Comparison of ENCODE assay signal across 2 cellular contexts in genomic region chr5:127746756-127747155, GRCh38.
TF ChIP-seq lines count a peak whose summit lies in the region.

No MANE protein-coding gene starts in this region.

TF ChIP-seq in IMR-90, 13 proteins besides CTCF, POLR2A, EP300 and RAD21 (continued from another document):
- no peak for TF ChIP-seq MAZ (IDR thresholded peaks at IDR 0.05; ENCODE audit: borderline replicate concordance, low read depth, low read length)
- TF ChIP-seq NFE2L2 (IDR thresholded peaks at IDR 0.05; ENCODE audit: low read depth, low read length), result no peak
- TF ChIP-seq SMC3 (IDR thresholded peaks at IDR 0.05; ENCODE audit: low read depth, low read length), result peak; percentile 80
- TF ChIP-seq MAFK (IDR thresholded peaks at IDR 0.05; ENCODE audit: low read depth, low read length), result no peak

TF ChIP-seq in GM12878, 131 proteins besides CTCF, POLR2A, EP300 and RAD21:
- TF ChIP-seq, protein P1, sequence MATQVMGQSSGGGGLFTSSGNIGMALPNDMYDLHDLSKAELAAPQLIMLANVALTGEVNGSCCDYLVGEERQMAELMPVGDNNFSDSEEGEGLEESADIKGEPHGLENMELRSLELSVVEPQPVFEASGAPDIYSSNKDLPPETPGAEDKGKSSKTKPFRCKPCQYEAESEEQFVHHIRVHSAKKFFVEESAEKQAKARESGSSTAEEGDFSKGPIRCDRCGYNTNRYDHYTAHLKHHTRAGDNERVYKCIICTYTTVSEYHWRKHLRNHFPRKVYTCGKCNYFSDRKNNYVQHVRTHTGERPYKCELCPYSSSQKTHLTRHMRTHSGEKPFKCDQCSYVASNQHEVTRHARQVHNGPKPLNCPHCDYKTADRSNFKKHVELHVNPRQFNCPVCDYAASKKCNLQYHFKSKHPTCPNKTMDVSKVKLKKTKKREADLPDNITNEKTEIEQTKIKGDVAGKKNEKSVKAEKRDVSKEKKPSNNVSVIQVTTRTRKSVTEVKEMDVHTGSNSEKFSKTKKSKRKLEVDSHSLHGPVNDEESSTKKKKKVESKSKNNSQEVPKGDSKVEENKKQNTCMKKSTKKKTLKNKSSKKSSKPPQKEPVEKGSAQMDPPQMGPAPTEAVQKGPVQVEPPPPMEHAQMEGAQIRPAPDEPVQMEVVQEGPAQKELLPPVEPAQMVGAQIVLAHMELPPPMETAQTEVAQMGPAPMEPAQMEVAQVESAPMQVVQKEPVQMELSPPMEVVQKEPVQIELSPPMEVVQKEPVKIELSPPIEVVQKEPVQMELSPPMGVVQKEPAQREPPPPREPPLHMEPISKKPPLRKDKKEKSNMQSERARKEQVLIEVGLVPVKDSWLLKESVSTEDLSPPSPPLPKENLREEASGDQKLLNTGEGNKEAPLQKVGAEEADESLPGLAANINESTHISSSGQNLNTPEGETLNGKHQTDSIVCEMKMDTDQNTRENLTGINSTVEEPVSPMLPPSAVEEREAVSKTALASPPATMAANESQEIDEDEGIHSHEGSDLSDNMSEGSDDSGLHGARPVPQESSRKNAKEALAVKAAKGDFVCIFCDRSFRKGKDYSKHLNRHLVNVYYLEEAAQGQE (IDR thresholded peaks at IDR 0.05; ENCODE audit: low read depth, low read length), result no peak
- peak; percentile 84 for TF ChIP-seq ZNF24 (IDR thresholded peaks at IDR 0.05)
- TF ChIP-seq, protein P2, sequence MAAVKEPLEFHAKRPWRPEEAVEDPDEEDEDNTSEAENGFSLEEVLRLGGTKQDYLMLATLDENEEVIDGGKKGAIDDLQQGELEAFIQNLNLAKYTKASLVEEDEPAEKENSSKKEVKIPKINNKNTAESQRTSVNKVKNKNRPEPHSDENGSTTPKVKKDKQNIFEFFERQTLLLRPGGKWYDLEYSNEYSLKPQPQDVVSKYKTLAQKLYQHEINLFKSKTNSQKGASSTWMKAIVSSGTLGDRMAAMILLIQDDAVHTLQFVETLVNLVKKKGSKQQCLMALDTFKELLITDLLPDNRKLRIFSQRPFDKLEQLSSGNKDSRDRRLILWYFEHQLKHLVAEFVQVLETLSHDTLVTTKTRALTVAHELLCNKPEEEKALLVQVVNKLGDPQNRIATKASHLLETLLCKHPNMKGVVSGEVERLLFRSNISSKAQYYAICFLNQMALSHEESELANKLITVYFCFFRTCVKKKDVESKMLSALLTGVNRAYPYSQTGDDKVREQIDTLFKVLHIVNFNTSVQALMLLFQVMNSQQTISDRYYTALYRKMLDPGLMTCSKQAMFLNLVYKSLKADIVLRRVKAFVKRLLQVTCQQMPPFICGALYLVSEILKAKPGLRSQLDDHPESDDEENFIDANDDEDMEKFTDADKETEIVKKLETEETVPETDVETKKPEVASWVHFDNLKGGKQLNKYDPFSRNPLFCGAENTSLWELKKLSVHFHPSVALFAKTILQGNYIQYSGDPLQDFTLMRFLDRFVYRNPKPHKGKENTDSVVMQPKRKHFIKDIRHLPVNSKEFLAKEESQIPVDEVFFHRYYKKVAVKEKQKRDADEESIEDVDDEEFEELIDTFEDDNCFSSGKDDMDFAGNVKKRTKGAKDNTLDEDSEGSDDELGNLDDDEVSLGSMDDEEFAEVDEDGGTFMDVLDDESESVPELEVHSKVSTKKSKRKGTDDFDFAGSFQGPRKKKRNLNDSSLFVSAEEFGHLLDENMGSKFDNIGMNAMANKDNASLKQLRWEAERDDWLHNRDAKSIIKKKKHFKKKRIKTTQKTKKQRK (IDR thresholded peaks at IDR 0.05; ENCODE audit: low read depth, low read length), result no peak
- TF ChIP-seq RB1 (IDR thresholded peaks at IDR 0.05; ENCODE audit: borderline replicate concordance), result no peak
- TF ChIP-seq YY1 (IDR thresholded peaks at IDR 0.05; ENCODE audit: low read depth, low read length), result no peak
- TF ChIP-seq MEF2A (IDR thresholded peaks at IDR 0.05; ENCODE audit: insufficient read depth, low read depth, low read length), result no peak
- TF ChIP-seq, protein P3, sequence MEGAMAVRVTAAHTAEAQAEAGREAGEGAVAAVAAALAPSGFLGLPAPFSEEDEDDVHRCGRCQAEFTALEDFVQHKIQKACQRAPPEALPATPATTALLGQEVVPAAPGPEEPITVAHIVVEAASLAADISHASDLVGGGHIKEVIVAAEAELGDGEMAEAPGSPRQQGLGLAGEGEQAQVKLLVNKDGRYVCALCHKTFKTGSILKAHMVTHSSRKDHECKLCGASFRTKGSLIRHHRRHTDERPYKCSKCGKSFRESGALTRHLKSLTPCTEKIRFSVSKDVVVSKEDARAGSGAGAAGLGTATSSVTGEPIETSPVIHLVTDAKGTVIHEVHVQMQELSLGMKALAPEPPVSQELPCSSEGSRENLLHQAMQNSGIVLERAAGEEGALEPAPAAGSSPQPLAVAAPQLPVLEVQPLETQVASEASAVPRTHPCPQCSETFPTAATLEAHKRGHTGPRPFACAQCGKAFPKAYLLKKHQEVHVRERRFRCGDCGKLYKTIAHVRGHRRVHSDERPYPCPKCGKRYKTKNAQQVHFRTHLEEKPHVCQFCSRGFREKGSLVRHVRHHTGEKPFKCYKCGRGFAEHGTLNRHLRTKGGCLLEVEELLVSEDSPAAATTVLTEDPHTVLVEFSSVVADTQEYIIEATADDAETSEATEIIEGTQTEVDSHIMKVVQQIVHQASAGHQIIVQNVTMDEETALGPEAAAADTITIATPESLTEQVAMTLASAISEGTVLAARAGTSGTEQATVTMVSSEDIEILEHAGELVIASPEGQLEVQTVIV (IDR thresholded peaks at IDR 0.05; ENCODE audit: borderline replicate concordance, partially characterized antibody), result no peak
- TF ChIP-seq ASH2L (IDR thresholded peaks at IDR 0.05; ENCODE audit: borderline replicate concordance, low read depth), result no peak
- TF ChIP-seq, protein P4, sequence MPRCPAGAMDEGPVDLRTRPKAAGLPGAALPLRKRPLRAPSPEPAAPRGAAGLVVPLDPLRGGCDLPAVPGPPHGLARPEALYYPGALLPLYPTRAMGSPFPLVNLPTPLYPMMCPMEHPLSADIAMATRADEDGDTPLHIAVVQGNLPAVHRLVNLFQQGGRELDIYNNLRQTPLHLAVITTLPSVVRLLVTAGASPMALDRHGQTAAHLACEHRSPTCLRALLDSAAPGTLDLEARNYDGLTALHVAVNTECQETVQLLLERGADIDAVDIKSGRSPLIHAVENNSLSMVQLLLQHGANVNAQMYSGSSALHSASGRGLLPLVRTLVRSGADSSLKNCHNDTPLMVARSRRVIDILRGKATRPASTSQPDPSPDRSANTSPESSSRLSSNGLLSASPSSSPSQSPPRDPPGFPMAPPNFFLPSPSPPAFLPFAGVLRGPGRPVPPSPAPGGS (IDR thresholded peaks at IDR 0.05; ENCODE audit: borderline replicate concordance, insufficient read depth, low read depth, low read length, poor library complexity, severe bottlenecking), result no peak
- no peak for TF ChIP-seq EED (IDR thresholded peaks at IDR 0.05; ENCODE audit: low read depth)
- no peak for TF ChIP-seq GABPA (IDR thresholded peaks at IDR 0.05; ENCODE audit: low read depth)
- peak; percentile 50; the same call in 1 of the 2 replicates for TF ChIP-seq SMC3 (IDR thresholded peaks at IDR 0.05; ENCODE audit: borderline replicate concordance, low read length)
